ENCODE assay signal across 2 cellular contexts in genomic region chr19:20964798-20965197, GRCh38.
TF ChIP-seq lines count a peak whose summit lies in the region.

No MANE protein-coding gene starts in this region.

TF ChIP-seq in HepG2, 621 proteins besides CTCF, POLR2A, EP300 and RAD21:
- TF ChIP-seq TCF7 (IDR thresholded peaks at IDR 0.05; ENCODE audit: low read depth) (peak; percentile 52), CENPX (CRISPR knock-in tag; IDR thresholded peaks at IDR 0.05) (no peak), ZNF263 (CRISPR knock-in tag; IDR thresholded peaks at IDR 0.05) (peak; percentile 48; the same call in 1 of the 2 replicates), ZFX (CRISPR knock-in tag; IDR thresholded peaks at IDR 0.05; ENCODE audit: low read depth) (0 out of 2 replicates have a peak, but pooled peaks have one; percentile 21), NFRKB (IDR thresholded peaks at IDR 0.05) (no peak), STAG1 (CRISPR knock-in tag; IDR thresholded peaks at IDR 0.05) (peak; percentile 46), ZFY (CRISPR knock-in tag; IDR thresholded peaks at IDR 0.05) (0 out of 2 replicates have a peak, but pooled peaks have one; percentile 27)

TF ChIP-seq in K562, 482 proteins besides CTCF, POLR2A, EP300 and RAD21:
- TF ChIP-seq TOE1 (IDR thresholded peaks at IDR 0.05; ENCODE audit: borderline replicate concordance) (no peak), TOE1 (CRISPR knock-in tag; IDR thresholded peaks at IDR 0.05; ENCODE audit: borderline replicate concordance, low read depth) (no peak), NFIC (IDR thresholded peaks at IDR 0.05) (peak; percentile 61)
